Comparison of ENCODE assay signal across 18 cellular contexts in the genomic region with DNA sequence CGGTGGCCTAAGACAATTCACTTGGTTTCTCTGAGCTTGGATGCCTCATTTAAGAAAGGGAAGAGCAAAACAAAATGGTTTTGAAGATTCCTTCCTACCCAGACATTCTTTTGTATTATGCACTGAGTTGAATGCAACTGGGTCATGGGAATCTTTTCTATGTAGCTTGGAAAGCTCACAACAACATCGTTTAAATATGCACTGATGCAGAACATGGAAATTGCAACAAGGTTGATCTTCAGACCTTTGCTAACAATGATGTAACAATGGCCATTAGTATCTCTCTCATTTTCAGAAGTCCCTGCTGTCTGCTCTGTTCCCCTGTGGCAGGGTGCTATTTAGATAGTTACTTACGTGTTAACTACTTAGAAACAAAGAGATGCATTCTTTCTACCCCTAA. TPM values are rescaled to one million over a fixed set of nuclear protein-coding genes. Genes with fewer than 3 reads are reported as not detected.
A peak's percentile ranks its signal among the peaks of the same experiment; 100 is the strongest.
DNase-seq lines count a peak whose midpoint lies in the region; ATAC-seq, FAIRE-seq and TF ChIP-seq lines count a peak whose summit lies in the region.
"Had no signal": no experiment of that assay in that cellular context is flagged by ENCODE, and none has a peak within 500 bp of the region (broad histone marks: within the 10 kb centered on the region; RNA-seq: fewer than 3 reads in every experiment).

No MANE protein-coding gene starts in this region.

- no peak overlapping the region for H2BK12ac ChIP-seq in H1 (ENCODE audit: low read depth, low read length)

- H3K14ac ChIP-seq in H1 (ENCODE audit: insufficient read length) = no peak overlapping the region

- CTCF ChIA-PET in H1 (lab: Charles Lee; ENCODE audit: partially characterized antibody) = interaction anchor here (0.7 to 1.6 kb wide), 2 partner anchors 17 to 26 kb away, joined by 3 to 4 read pairs; no protein-coding TSS in a partner anchor

- no peak overlapping the region for H3K18ac ChIP-seq in H1 (ENCODE audit: extremely low read depth, low read length)

- H2BK20ac ChIP-seq in H1 (ENCODE audit: low read length) = no peak overlapping the region

- WGBS in H1 (ENCODE audit: extremely low coverage in 1 of 2, insufficient coverage in 1 of 2, insufficient read length in 1 of 2, insufficient replicate concordance in 2 of 2, low coverage in 1 of 2, low lambda C conversion rate in 2 of 2, missing lambda C conversion rate in 1 of 2), 2 experiments = 67% methylated on average over 3 of the region's 3 CpGs; no CpG with 5 or more reads in 1 of the 2 experiments

- no peak overlapping the region for H3K23ac ChIP-seq in H1 (ENCODE audit: insufficient read length)

- no peaks in the 10 kb centered on the region for H3K27me3 ChIP-seq in H1 (replicated peaks in 1 of 4; ENCODE audit: control insufficient read depth in 3 of 4, extremely low read depth in 1 of 4, insufficient read depth in 3 of 4, low read length in 3 of 4)

- H3K27ac ChIP-seq in H1 (ENCODE audit: low read depth, low read length) = no peak overlapping the region
- H3K27ac ChIP-seq: C4-2B had no signal

- POLR2A ChIA-PET in H1 (lab: Charles Lee; ENCODE audit: partially characterized antibody) = no interaction called here

- FAIRE-seq in GM12892 (lab: Jason Lieb, UNC) = peak; percentile 74
- FAIRE-seq in GM19239 (lab: Jason Lieb, UNC) = peak; percentile 21
- no peak for FAIRE-seq in H1 (lab: Jason Lieb, UNC)
- FAIRE-seq: A204.1, D721Med, G401.6, HTR-8/SVneo had no signal

- 0 out of 4 replicates have a peak, but pooled peaks cover 0 to 3% of the 10 kb centered on the region in 2 experiments for H3K9me3 ChIP-seq in H1 (ENCODE audit: insufficient read depth in 2 of 2, low read depth in 1 of 2, low read length in 1 of 2)

- H3K4me3 ChIP-seq in H1 (ENCODE audit: extremely low read depth in 1 of 4, insufficient read depth in 2 of 4, low read depth in 3 of 4, low read length in 4 of 4) = no peak overlapping the region

- no peak overlapping the region for H2BK15ac ChIP-seq in H1 (ENCODE audit: low read length)

- TF ChIP-seq CTCF in H1 (IDR thresholded peaks at IDR 0.05; ENCODE audit: control extremely low read depth in 1 of 3, insufficient read depth in 1 of 3, low read depth in 1 of 3, low read length in 3 of 3) = no peak

- 0 out of 2 replicates have a peak overlapping the region, but pooled peaks have one; percentile 53 for H2AFZ ChIP-seq in H1 (ENCODE audit: low read length)

- no peaks in the 10 kb centered on the region for H3K36me3 ChIP-seq in H1 (ENCODE audit: control insufficient read depth in 2 of 4, insufficient read depth in 4 of 4, low read length in 3 of 4)

- TF ChIP-seq RAD21 in H1 (IDR thresholded peaks at IDR 0.05 in 1 of 2, conservative IDR thresholded peaks at IDR 0.05 in 1 of 2; ENCODE audit: low read depth in 2 of 2, low read length in 2 of 2) = no peak

- H2BK5ac ChIP-seq in H1 (ENCODE audit: low read depth, low read length) = no peak overlapping the region

- H3K23me2 ChIP-seq in H1 (ENCODE audit: low read depth, low read length) = no peaks in the 10 kb centered on the region

- no peak overlapping the region for H3K4me2 ChIP-seq in H1 (ENCODE audit: insufficient read depth in 1 of 2, low read depth in 2 of 2, low read length in 2 of 2)

- no peak overlapping the region for H4K91ac ChIP-seq in H1 (replicated peaks; ENCODE audit: insufficient read length, low read length)

- no peak for TF ChIP-seq EP300 in H1 (IDR thresholded peaks at IDR 0.05; ENCODE audit: borderline replicate concordance in 1 of 2, low read depth in 2 of 2, low read length in 2 of 2)

- H2AK5ac ChIP-seq in H1 (ENCODE audit: low read depth, low read length) = no peak overlapping the region

- H3K4ac ChIP-seq in H1 (replicated peaks; ENCODE audit: insufficient read length, low read depth, low read length) = no peak overlapping the region

- no peaks in the 10 kb centered on the region for H3K79me1 ChIP-seq in H1 (ENCODE audit: low read depth, low read length)

- H4K8ac ChIP-seq in H1 (ENCODE audit: extremely low read depth, insufficient read depth, low read length) = no peak overlapping the region

- DNase-seq in GM12892 (ENCODE audit: insufficient read length) (no peak), GM19239 (ENCODE audit: insufficient read length, low spot score) (no peak), H1 (ENCODE audit: low read depth in 1 of 2, low spot score in 2 of 2) (no peak), renal cortical epithelial cell (ENCODE audit: low read depth) (peak; percentile 37), NCI-H2081 (lab: John Stamatoyannopoulos, UW) (no peak), Ammon's horn (ENCODE audit: low spot score) (no peak)
- DNase-seq: ACHN; Caco-2; CD4-positive, alpha-beta T cell; GOT3; H9; KG1 had no signal

- ATAC-seq in GM21381 (IDR thresholded peaks at IDR 0.05; ENCODE audit: unreplicated experiment) = no peak

- no peak for TF ChIP-seq POLR2A in GM12892 (IDR thresholded peaks at IDR 0.05; ENCODE audit: low read depth, low read length)
- no peak for TF ChIP-seq POLR2A in H1 (IDR thresholded peaks at IDR 0.05; ENCODE audit: control extremely low read depth in 1 of 2, low read depth in 2 of 2, low read length in 2 of 2)

- no peak overlapping the region for H4K5ac ChIP-seq in H1 (ENCODE audit: insufficient read length, low read depth, low read length)

- no peak overlapping the region for H2BK120ac ChIP-seq in H1 (replicated peaks; ENCODE audit: low read depth, low read length)

- H3K4me1 ChIP-seq in H1 (replicated peaks in 1 of 4; ENCODE audit: control insufficient read depth in 3 of 4, insufficient read depth in 4 of 4, low read length in 3 of 4) = no peaks in the 10 kb centered on the region; a peak in 1 of 7 replicates
- H3K4me1 ChIP-seq: Caco-2 had no signal

- no peaks in the 10 kb centered on the region for H3K79me2 ChIP-seq in H1 (ENCODE audit: control insufficient read depth in 1 of 2, insufficient read depth in 2 of 2, low read length in 2 of 2)

- H4K20me1 ChIP-seq in H1 (replicated peaks in 1 of 2; ENCODE audit: control insufficient read depth in 1 of 2, insufficient read depth in 2 of 2, low read length in 2 of 2) = no peaks in the 10 kb centered on the region

- no peak overlapping the region for H3K56ac ChIP-seq in H1 (replicated peaks; ENCODE audit: insufficient read length, low read depth, low read length)

- H3K9ac ChIP-seq in H1 (replicated peaks in 1 of 4; ENCODE audit: extremely low read depth in 1 of 4, low read depth in 3 of 4, low read length in 3 of 4) = no peak overlapping the region

TF ChIP-seq in H1, 55 proteins besides CTCF, POLR2A, EP300 and RAD21 (continues in another document):
- no peak for TF ChIP-seq RNF2 (IDR thresholded peaks at IDR 0.05; ENCODE audit: borderline replicate concordance, low read depth, low read length, missing control alignments, poor library complexity, severe bottlenecking)

RNA-seq across cellular contexts. Expression of gene IGF1, which starts 30.1 kb away (rescaled TPM):
- polyA plus RNA-seq in GM12892 (2012; ENCODE audit: missing spikeins) = 13.9 TPM
- total RNA-seq in H1 (2021; fragmentation: NEBNext Ultra II Directional; extraction: Animal tissue kit (Norgen Biotek cat#: 25700)) = not detected in 2 replicates
- polyA plus RNA-seq in H1 (2011; rRNA removed) = not detected in 2 replicates
- polyA plus RNA-seq in H1 (2011; cell fraction: cytosol; rRNA removed) = not detected
- polyA plus RNA-seq in H1 (2011; cell fraction: nucleus; rRNA removed) = not detected
- 0.22 TPM in 1 of 4 replicates, not detected in the others for polyA plus RNA-seq in H1 (2012, experiment 1 of 2)
- not detected for polyA plus RNA-seq in H1 (2012, experiment 2 of 2)
- polyA plus RNA-seq in H1 (2013, experiment 1 of 2) = 0.02 TPM
- not detected for polyA plus RNA-seq in H1 (2013, experiment 2 of 2)
- not detected in 2 replicates for polyA minus RNA-seq in H1 (2011; rRNA and poly(A)+ RNA removed)
- not detected for polyA minus RNA-seq in H1 (2011; cell fraction: cytosol; rRNA and poly(A)+ RNA removed)
- not detected for polyA minus RNA-seq in H1 (2011; cell fraction: nucleus; rRNA and poly(A)+ RNA removed)
- 0.35 TPM in 1 of 2 replicates, not detected in the other for total RNA-seq in renal cortical epithelial cell
- total RNA-seq: CD4-positive, alpha-beta T cell; H9 had no signal
